In genomic region chr1:21021311-21021710, GRCh38 we compare ENCODE assay signal across 1 cellular context.
TF ChIP-seq lines count a peak whose summit lies in the region.

No MANE protein-coding gene starts in this region.

TF ChIP-seq in GM12878, 131 proteins besides CTCF, POLR2A, EP300 and RAD21 (continued from another document):
- TF ChIP-seq ZBTB4 (CRISPR knock-in tag; IDR thresholded peaks at IDR 0.05) (no peak), SMAD1 (IDR thresholded peaks at IDR 0.05; ENCODE audit: low read depth, partially characterized antibody) (no peak), TCF3 (IDR thresholded peaks at IDR 0.05; ENCODE audit: borderline replicate concordance, insufficient read depth, low read depth, low read length) (no peak), HDGF (IDR thresholded peaks at IDR 0.05) (0 out of 2 replicates have a peak, but pooled peaks have one; percentile 30)
